Comparison of ENCODE assay signal across 16 cellular contexts in the genomic region with DNA sequence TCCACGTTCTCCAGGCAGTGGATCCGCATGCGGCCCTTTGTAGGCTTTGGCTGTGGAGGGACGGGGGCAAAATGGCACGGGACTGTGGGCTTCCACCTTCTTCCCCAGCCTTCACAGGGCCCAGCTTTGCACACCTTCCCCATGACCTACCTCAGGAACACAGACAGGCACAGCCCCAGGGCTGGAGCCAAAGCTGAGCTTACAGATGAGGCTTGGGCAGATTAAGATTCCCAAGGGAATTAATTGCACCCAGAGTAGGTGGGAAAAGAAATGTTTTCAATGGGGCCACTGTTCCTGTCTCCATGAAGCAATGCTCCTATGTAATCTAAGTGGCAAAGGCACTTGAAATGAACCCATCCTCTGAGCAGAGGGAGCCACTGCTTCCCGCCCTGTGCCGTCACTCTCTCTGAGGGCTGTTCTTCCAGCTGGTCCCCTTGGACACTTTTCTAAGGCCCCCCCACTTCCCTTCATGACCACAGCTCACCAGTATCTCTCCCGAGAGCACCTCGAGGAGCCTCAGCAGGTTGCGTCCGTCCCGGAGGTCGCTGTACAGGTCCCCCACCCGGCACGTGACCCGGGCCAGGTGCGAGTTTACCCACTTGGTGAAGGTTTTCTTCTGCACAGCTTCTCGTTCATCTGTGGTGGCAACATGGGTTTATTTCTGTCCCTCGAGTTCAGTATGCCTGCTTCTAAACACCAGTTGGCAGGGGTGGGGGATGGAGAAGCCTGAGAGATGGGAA. TPM values are rescaled to one million over a fixed set of nuclear protein-coding genes. Genes with fewer than 3 reads are reported as not detected.
DNase-seq lines count a peak whose midpoint lies in the region; ATAC-seq, FAIRE-seq and TF ChIP-seq lines count a peak whose summit lies in the region.
"Had no signal": no experiment of that assay in that cellular context is flagged by ENCODE, and none has a peak within 500 bp of the region (broad histone marks: within the 10 kb centered on the region; RNA-seq: fewer than 3 reads in every experiment).

No MANE protein-coding gene starts in this region.

- H3K4me3 ChIP-seq in GM23338 (no peak overlapping the region), kidney (ENCODE audit: low read length in 2 of 2) (no peak overlapping the region), dorsolateral prefrontal cortex (no peak overlapping the region)
- H3K4me3 ChIP-seq: GM23248 had no signal

- no peaks in the 10 kb centered on the region for H3K9me2 ChIP-seq in GM23338 (ENCODE audit: insufficient read depth)

- peaks cover 17% of the 10 kb centered on the region for H3K4me1 ChIP-seq in GM23338 (ENCODE audit: insufficient read depth)
- peaks cover 19% of the 10 kb centered on the region in 2 donors for H3K4me1 ChIP-seq in kidney (ENCODE audit: control insufficient read depth in 1 of 2, insufficient read depth in 1 of 2, low read depth in 1 of 2, low read length in 2 of 2)

- no peak for TF ChIP-seq CTCF in GM23338 (conservative IDR thresholded peaks at IDR 0.05; ENCODE audit: low read depth in 2 of 2)
- TF ChIP-seq CTCF in kidney (IDR thresholded peaks at IDR 0.05; ENCODE audit: borderline replicate concordance, extremely low read depth, insufficient read depth) = no peak
- TF ChIP-seq CTCF in dorsolateral prefrontal cortex (IDR thresholded peaks at IDR 0.05 in 54 of 56, conservative IDR thresholded peaks at IDR 0.05 in 2 of 56; ENCODE audit: low read depth in 1 of 56, partially characterized antibody in 56 of 56) = no peak

- H3K79me2 ChIP-seq in GM23338 (replicated peaks; ENCODE audit: insufficient read depth) = no peaks in the 10 kb centered on the region

- H3K27me3 ChIP-seq in GM23338 (ENCODE audit: insufficient read depth) (no peaks in the 10 kb centered on the region), dorsolateral prefrontal cortex (no peaks in the 10 kb centered on the region)

- ATAC-seq in GM23338 = no peak
- ATAC-seq in sciatic nerve = no peak

- no peaks in the 10 kb centered on the region for H3K9me3 Mint-ChIP-seq in GM23338
- H3K9me3 Mint-ChIP-seq: CD4-positive, alpha-beta T cell; H9 had no signal

- no peak overlapping the region for H3K4me3 Mint-ChIP-seq in GM23338
- H3K4me3 Mint-ChIP-seq: B cell; CD4-positive, alpha-beta T cell; H9 had no signal

- H3K9me3 ChIP-seq in kidney (ENCODE audit: control insufficient read depth in 1 of 2, low read length in 2 of 2) = no peaks in the 10 kb centered on the region

- peaks cover 12% of the 10 kb centered on the region for H3K27me3 Mint-ChIP-seq in GM23338 (ENCODE audit: insufficient read depth, low read depth, poor library complexity)

- FAIRE-seq in kidney (lab: Jason Lieb, UNC) = no peak
- FAIRE-seq: GM19239 had no signal

- no peaks in the 10 kb centered on the region for H4K20me1 ChIP-seq in GM23338 (replicated peaks; ENCODE audit: insufficient read depth)

- H3K36me3 ChIP-seq in GM23338 (ENCODE audit: insufficient read depth) = no peaks in the 10 kb centered on the region; the same call in 1 of the 2 replicates
- H3K36me3 ChIP-seq in kidney (ENCODE audit: control insufficient read depth in 1 of 2, insufficient read depth in 2 of 2, low read length in 2 of 2) = peaks cover 3 to 33% of the 10 kb centered on the region in 2 donors

- no peak overlapping the region for H2AFZ ChIP-seq in GM23338
- H2AFZ ChIP-seq: GM23248 had no signal

- intact Hi-C loops in kidney (cut with DNase I) = no loop called here
- intact Hi-C loops in sciatic nerve (cut with DNase I) = no loop called here
- intact Hi-C loops in dorsolateral prefrontal cortex (cut with DNase I) = no loop called here

- H3K4me2 ChIP-seq in GM23338 = no peak overlapping the region

- H3K27ac Mint-ChIP-seq in GM23338 = 0 out of 2 replicates have a peak overlapping the region, but pooled peaks have one; percentile 9
- H3K27ac Mint-ChIP-seq: B cell; CD4-positive, alpha-beta T cell had no signal

- H3K36me3 Mint-ChIP-seq in GM23338 (ENCODE audit: low read depth) = peaks cover 41% of the 10 kb centered on the region

- peaks cover 12% of the 10 kb centered on the region; the same call in 1 of the 2 replicates for H3F3A ChIP-seq in GM23338 (replicated peaks; ENCODE audit: low read depth)

- H3K27ac ChIP-seq in GM23338 (ENCODE audit: low read depth) (no peak overlapping the region), kidney (ENCODE audit: low read depth in 2 of 2, low read length in 2 of 2) (no peak overlapping the region), dorsolateral prefrontal cortex (no peak overlapping the region)
- H3K27ac ChIP-seq: GM23248 had no signal

- peak; percentile 50 for DNase-seq in COLO829 (ENCODE audit: low spot score)
- no peak for DNase-seq in GM23338 (ENCODE audit: low spot score)
- peak; percentile 56 for DNase-seq in kidney
- peak; percentile 44 for DNase-seq in sciatic nerve (ENCODE audit: low spot score)
- no peak for DNase-seq in globus pallidus (ENCODE audit: low spot score)
- DNase-seq in stimulated activated CD4-positive, alpha-beta T cell treated with anti-CD3 and anti-CD28 coated beads, Interleukin-1b, Interleukin-23, amount 100 ng/mL, for 48 hours = no peak
- no peak for DNase-seq in dorsolateral prefrontal cortex
- DNase-seq: C1 segment of cervical spinal cord; CD4-positive, alpha-beta T cell; DND-41; GF-D8; GM23248; H9; IMR-90 had no signal

- H3K4me1 Mint-ChIP-seq in GM23338 = peaks cover 35% of the 10 kb centered on the region
- H3K4me1 Mint-ChIP-seq: B cell had no signal

- H3K9ac ChIP-seq in kidney (ENCODE audit: low read length in 2 of 2) = no peak overlapping the region
- H3K9ac ChIP-seq: GM23248 had no signal

TF ChIP-seq in GM23338, 12 proteins besides CTCF, POLR2A, EP300 and RAD21 (continues in another document):
- TF ChIP-seq ZNF114 (CRISPR knock-in tag; IDR thresholded peaks at IDR 0.05) (no peak), CREB1 (CRISPR knock-in tag; IDR thresholded peaks at IDR 0.05; ENCODE audit: low read depth) (no peak), EZH2 (IDR thresholded peaks at IDR 0.05; ENCODE audit: low read depth, unreplicated experiment) (no peak), POLR2AphosphoS5 (IDR thresholded peaks at IDR 0.05; ENCODE audit: low read depth) (no peak), ZNF331 (CRISPR knock-in tag; IDR thresholded peaks at IDR 0.05; ENCODE audit: low read depth) (no peak)
- TF ChIP-seq, protein P1, sequence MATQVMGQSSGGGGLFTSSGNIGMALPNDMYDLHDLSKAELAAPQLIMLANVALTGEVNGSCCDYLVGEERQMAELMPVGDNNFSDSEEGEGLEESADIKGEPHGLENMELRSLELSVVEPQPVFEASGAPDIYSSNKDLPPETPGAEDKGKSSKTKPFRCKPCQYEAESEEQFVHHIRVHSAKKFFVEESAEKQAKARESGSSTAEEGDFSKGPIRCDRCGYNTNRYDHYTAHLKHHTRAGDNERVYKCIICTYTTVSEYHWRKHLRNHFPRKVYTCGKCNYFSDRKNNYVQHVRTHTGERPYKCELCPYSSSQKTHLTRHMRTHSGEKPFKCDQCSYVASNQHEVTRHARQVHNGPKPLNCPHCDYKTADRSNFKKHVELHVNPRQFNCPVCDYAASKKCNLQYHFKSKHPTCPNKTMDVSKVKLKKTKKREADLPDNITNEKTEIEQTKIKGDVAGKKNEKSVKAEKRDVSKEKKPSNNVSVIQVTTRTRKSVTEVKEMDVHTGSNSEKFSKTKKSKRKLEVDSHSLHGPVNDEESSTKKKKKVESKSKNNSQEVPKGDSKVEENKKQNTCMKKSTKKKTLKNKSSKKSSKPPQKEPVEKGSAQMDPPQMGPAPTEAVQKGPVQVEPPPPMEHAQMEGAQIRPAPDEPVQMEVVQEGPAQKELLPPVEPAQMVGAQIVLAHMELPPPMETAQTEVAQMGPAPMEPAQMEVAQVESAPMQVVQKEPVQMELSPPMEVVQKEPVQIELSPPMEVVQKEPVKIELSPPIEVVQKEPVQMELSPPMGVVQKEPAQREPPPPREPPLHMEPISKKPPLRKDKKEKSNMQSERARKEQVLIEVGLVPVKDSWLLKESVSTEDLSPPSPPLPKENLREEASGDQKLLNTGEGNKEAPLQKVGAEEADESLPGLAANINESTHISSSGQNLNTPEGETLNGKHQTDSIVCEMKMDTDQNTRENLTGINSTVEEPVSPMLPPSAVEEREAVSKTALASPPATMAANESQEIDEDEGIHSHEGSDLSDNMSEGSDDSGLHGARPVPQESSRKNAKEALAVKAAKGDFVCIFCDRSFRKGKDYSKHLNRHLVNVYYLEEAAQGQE (IDR thresholded peaks at IDR 0.05; ENCODE audit: unreplicated experiment) = no peak
- TF ChIP-seq, protein P2, sequence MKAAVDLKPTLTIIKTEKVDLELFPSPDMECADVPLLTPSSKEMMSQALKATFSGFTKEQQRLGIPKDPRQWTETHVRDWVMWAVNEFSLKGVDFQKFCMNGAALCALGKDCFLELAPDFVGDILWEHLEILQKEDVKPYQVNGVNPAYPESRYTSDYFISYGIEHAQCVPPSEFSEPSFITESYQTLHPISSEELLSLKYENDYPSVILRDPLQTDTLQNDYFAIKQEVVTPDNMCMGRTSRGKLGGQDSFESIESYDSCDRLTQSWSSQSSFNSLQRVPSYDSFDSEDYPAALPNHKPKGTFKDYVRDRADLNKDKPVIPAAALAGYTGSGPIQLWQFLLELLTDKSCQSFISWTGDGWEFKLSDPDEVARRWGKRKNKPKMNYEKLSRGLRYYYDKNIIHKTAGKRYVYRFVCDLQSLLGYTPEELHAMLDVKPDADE (IDR thresholded peaks at IDR 0.05) = no peak

RNA-seq across cellular contexts. Expression of a gene that starts 13.5 kb away (rescaled TPM):
- total RNA-seq in GM23338 (2014; rRNA removed; shearing (Covaris generic)) = 28.9 and 49.1 TPM in 2 replicates
- polyA plus RNA-seq in GM23338 (2016; fragmentation: Nextera tagmentation; extraction: Ambion mirVana) (6.9 and 7.7 TPM in 2 replicates), kidney (ENCODE audit: insufficient read depth, low read depth, low replicate concordance) (69.8 TPM)
- total RNA-seq in kidney (64.9 TPM), sciatic nerve (6.6 TPM), dorsolateral prefrontal cortex (100 to 1,000 TPM in 119 of 120 experiments, 10 to 100 TPM in 1; 79.3 to 370 (median 252) TPM)
- total RNA-seq: CD4-positive, alpha-beta T cell had no signal
- polyA plus RNA-seq: GM23248 had no signal

RNA-seq across cellular contexts. Expression of a gene that starts 37.8 kb away (rescaled TPM):
- total RNA-seq in GM23338 (2014; rRNA removed; shearing (Covaris generic)) = 22.9 and 31.0 TPM in 2 replicates
- polyA plus RNA-seq in GM23338 (2016; fragmentation: Nextera tagmentation; extraction: Ambion mirVana) = 21.1 and 28.0 TPM in 2 replicates
- total RNA-seq in kidney = 18.2 TPM
- 20.8 TPM for polyA plus RNA-seq in kidney (ENCODE audit: insufficient read depth, low read depth, low replicate concordance)
- total RNA-seq in sciatic nerve = 23.7 TPM
- 10 to 100 TPM; 17.3 to 45.2 (median 30.7) TPM for total RNA-seq in dorsolateral prefrontal cortex

Comparison
In these comparisons a context has a peak if more than half of its experiments do, and no peak if none do; other contexts are left out.
1. DNase-seq: peak in COLO829 (single experiment), kidney (single experiment) and sciatic nerve (single experiment); none in GM23338 (single experiment), globus pallidus (single experiment), stimulated activated CD4-positive, alpha-beta T cell treated with anti-CD3 and anti-CD28 coated beads, Interleukin-1b, Interleukin-23, amount 100 ng/mL, for 48 hours (single experiment) and dorsolateral prefrontal cortex (0 of 10).